ENCODE assay signal across 8 cellular contexts in the genomic region with DNA sequence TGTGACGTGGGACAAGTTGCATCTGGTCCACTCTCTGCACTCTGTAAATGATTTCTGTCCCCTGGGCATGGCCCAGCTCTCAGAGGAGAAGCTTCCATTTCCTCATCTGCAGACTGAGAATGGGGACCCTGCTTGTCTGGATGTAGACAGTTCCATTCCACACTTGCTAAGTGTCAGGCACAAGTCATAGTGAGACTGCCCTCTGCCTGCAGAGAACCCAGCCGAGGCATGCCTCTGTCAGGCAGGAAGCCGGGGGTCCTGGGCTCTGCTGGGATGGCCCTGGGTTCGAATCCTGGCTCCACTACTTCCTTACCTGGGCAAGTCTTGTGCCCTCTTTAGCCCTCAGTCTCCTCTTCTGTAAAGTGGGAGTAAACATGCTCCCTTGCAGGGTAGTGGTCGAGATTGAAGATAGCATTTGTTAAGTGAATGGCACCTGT. TPM values are rescaled to one million over a fixed set of nuclear protein-coding genes. Genes with fewer than 3 reads are reported as not detected.
DNase-seq lines count a peak whose midpoint lies in the region; ATAC-seq lines count a peak whose summit lies in the region.

No MANE protein-coding gene starts in this region.

- H3K27ac ChIP-seq in adipose tissue (ENCODE audit: low read depth, low read length), result peak overlapping the region; percentile 81

- intact Hi-C loops in activated naive CD4-positive, alpha-beta T cell treated with anti-CD3 and anti-CD28 coated beads for 36 hours (cut with micrococcal nuclease), result loop anchor here (1.0 to 10.0 kb wide), 6 partner anchors 35 to 484 kb away; a partner anchor contains a TSS

- no peaks in the 10 kb centered on the region for H3K9me3 Mint-ChIP-seq in activated naive CD4-positive, alpha-beta T cell treated with anti-CD3 and anti-CD28 coated beads for 36 hours
- H3K9me3 Mint-ChIP-seq in naive B cell, result peaks cover 0 to 4% (median 2%) of the 10 kb centered on the region in 7 donors

- peaks cover 9% of the 10 kb centered on the region for H3K27me3 Mint-ChIP-seq in activated naive CD4-positive, alpha-beta T cell treated with anti-CD3 and anti-CD28 coated beads for 36 hours (ENCODE audit: low read depth)
- peaks cover 0 to 5% (median 0%) of the 10 kb centered on the region in 3 donors for H3K27me3 Mint-ChIP-seq in naive B cell

- peak; percentile 16 for ATAC-seq in HG03196 (IDR thresholded peaks at IDR 0.05; ENCODE audit: unreplicated experiment)
- ATAC-seq in naive B cell (ENCODE audit: low read depth in 2 of 2), result peak; percentile 7 to 10

- H3K4me3 Mint-ChIP-seq in activated naive CD4-positive, alpha-beta T cell treated with anti-CD3 and anti-CD28 coated beads for 36 hours, result peak overlapping the region; percentile 100
- H3K4me3 Mint-ChIP-seq in naive B cell, result peak overlapping the region; percentile 92 to 98 (median 96)

- peak; percentile 72 for DNase-seq in activated naive CD4-positive, alpha-beta T cell treated with anti-CD3 and anti-CD28 coated beads for 36 hours
- DNase-seq in activated naive CD4-positive, alpha-beta T cell treated with anti-CD3 and anti-CD28 coated beads, Interleukin-2, amount 50 U/mL, for 16 hours, result no peak
- DNase-seq in naive B cell (no peak), superior temporal gyrus (ENCODE audit: extremely low spot score) (no peak), NCI-H2107 treated with DMSO at 0.1 percent for 48 hours (lab: John Stamatoyannopoulos, UW; ENCODE audit: unreplicated experiment) (no peak), NCI-H748 treated with DMSO at 0.1 percent for 48 hours (lab: John Stamatoyannopoulos, UW) (no peak)

- peak overlapping the region; percentile 95 for H3K27ac Mint-ChIP-seq in activated naive CD4-positive, alpha-beta T cell treated with anti-CD3 and anti-CD28 coated beads for 36 hours
- peak overlapping the region; percentile 98 to 99 (median 99) for H3K27ac Mint-ChIP-seq in naive B cell

- H3K4me1 Mint-ChIP-seq in activated naive CD4-positive, alpha-beta T cell treated with anti-CD3 and anti-CD28 coated beads for 36 hours (ENCODE audit: low read depth), result peaks cover 54% of the 10 kb centered on the region
- H3K4me1 Mint-ChIP-seq in naive B cell, result peaks cover 65 to 73% (median 66%) of the 10 kb centered on the region in 3 donors

- CTCF ChIA-PET in activated naive CD4-positive, alpha-beta T cell treated with anti-CD3 and anti-CD28 coated beads for 36 hours (lab: Charles Lee), result interaction anchor here (0.8 to 4.0 kb wide), 5 partner anchors 12 to 245 kb away, joined by 3 to 26 read pairs (median 3); no protein-coding TSS in a partner anchor

- 46 to 65% (median 47%) methylated on average over 5 of the region's 5 CpGs for WGBS in adipose tissue, 3 donors

- H3K36me3 Mint-ChIP-seq in activated naive CD4-positive, alpha-beta T cell treated with anti-CD3 and anti-CD28 coated beads for 36 hours (ENCODE audit: low read depth), result peaks cover 21% of the 10 kb centered on the region
- peaks cover 4 to 8% of the 10 kb centered on the region in 2 donors for H3K36me3 Mint-ChIP-seq in naive B cell

RNA-seq across cellular contexts. Expression of a gene that starts 4.1 kb away (rescaled TPM):
- total RNA-seq in activated naive CD4-positive, alpha-beta T cell treated with anti-CD3 and anti-CD28 coated beads for 36 hours, result 10 to 100 TPM; 87.0 to 87.2 TPM
- polyA plus RNA-seq in adipose tissue, result 100 to 1,000 TPM in 1 of 3 donors, 10 to 100 TPM in 2; 16.2 to 102 (median 32.1) TPM
- 100 to 1,000 TPM in 2 of 6 donors, 10 to 100 TPM in 4; 93.2 to 151 (median 99.7) TPM for polyA plus RNA-seq in naive B cell (ENCODE audit: low read depth in 6 of 6)

RNA-seq across cellular contexts. Expression of a gene that starts 35.4 kb away (rescaled TPM):
- 1 to 10 TPM; 2.1 to 2.5 TPM for total RNA-seq in activated naive CD4-positive, alpha-beta T cell treated with anti-CD3 and anti-CD28 coated beads for 36 hours
- 10 to 100 TPM in 1 of 3 donors, 1 to 10 TPM in 2; 5.2 to 12.8 (median 7.3) TPM for polyA plus RNA-seq in adipose tissue
- 1 to 10 TPM in 3 of 6 donors, under 1 TPM in 2, not detected in 1; 0.52 to 2.2 (median 1.2) TPM for polyA plus RNA-seq in naive B cell (ENCODE audit: low read depth in 6 of 6)
